In genomic region chrX:40663078-40663740, GRCh38 we compare ENCODE assay signal across 21 cellular contexts. TPM values are rescaled to one million over a fixed set of nuclear protein-coding genes. Genes with fewer than 3 reads are reported as not detected.
A peak's percentile ranks its signal among the peaks of the same experiment; 100 is the strongest.
DNase-seq lines count a peak whose midpoint lies in the region; ATAC-seq and TF ChIP-seq lines count a peak whose summit lies in the region.
"Had no signal": no experiment of that assay in that cellular context is flagged by ENCODE, and none has a peak within 500 bp of the region (broad histone marks: within the 10 kb centered on the region; RNA-seq: fewer than 3 reads in every experiment).

No MANE protein-coding gene starts in this region.

- no peak overlapping the region for H3K4me3 Mint-ChIP-seq in activated T-cell treated with anti-CD3 and anti-CD28 coated beads, Interleukin-2, amount 50 U/mL, for 24 hours
- H3K4me3 Mint-ChIP-seq in neural progenitor cell = no peak overlapping the region
- H3K4me3 Mint-ChIP-seq: mesothelial cell of epicardium had no signal

- H4K20me1 ChIP-seq in neural progenitor cell (ENCODE audit: low read depth) = no peaks in the 10 kb centered on the region

- 65% methylated on average over 3 of the region's 3 CpGs for WGBS in prostate gland
- 88 to 97% (median 92%) methylated on average over 3 of the region's 3 CpGs for WGBS in heart left ventricle, 4 donors

- no peak for TF ChIP-seq CTCF in VCaP (conservative IDR thresholded peaks at IDR 0.05)
- TF ChIP-seq CTCF in prostate gland (IDR thresholded peaks at IDR 0.05) = no peak
- no peak for TF ChIP-seq CTCF in heart left ventricle (IDR thresholded peaks at IDR 0.05)
- TF ChIP-seq CTCF in neural progenitor cell (IDR thresholded peaks at IDR 0.05) = no peak

- H3K9me3 ChIP-seq in prostate gland = no peaks in the 10 kb centered on the region
- H3K9me3 ChIP-seq in heart left ventricle = no peaks in the 10 kb centered on the region
- H3K9me3 ChIP-seq in neural progenitor cell (ENCODE audit: low read depth) = no peaks in the 10 kb centered on the region
- H3K9me3 ChIP-seq: A549; BLaER1 treated with 17β-estradiol and CSF1 and Interleukin-3, amounts not matched to agents 10 nM and 100 nM; vagina had no signal

- H2AFZ ChIP-seq in neural progenitor cell (replicated peaks) = no peak overlapping the region

- H3K79me2 ChIP-seq in neural progenitor cell (ENCODE audit: low read depth) = no peaks in the 10 kb centered on the region

- H3K27me3 ChIP-seq in prostate gland (replicated peaks; ENCODE audit: insufficient read depth) (no peaks in the 10 kb centered on the region), heart left ventricle (peaks cover 0 to 6% (median 0%) of the 10 kb centered on the region in 9 donors), neural progenitor cell (no peaks in the 10 kb centered on the region)
- H3K27me3 ChIP-seq: BLaER1 treated with 17β-estradiol and CSF1 and Interleukin-3, amounts not matched to agents 10 nM and 100 nM; vagina had no signal

- ATAC-seq in GM21390 (IDR thresholded peaks at IDR 0.05; ENCODE audit: unreplicated experiment) = peak; percentile 54
- no peak for ATAC-seq in heart left ventricle
- ATAC-seq: A549, right cardiac atrium had no signal

- peaks cover 5% of the 10 kb centered on the region for H3K27me3 Mint-ChIP-seq in activated T-cell treated with anti-CD3 and anti-CD28 coated beads, Interleukin-2, amount 50 U/mL, for 24 hours
- peaks cover 2% of the 10 kb centered on the region for H3K27me3 Mint-ChIP-seq in neural progenitor cell (ENCODE audit: insufficient read depth, low read depth)

- TF ChIP-seq POLR2A in prostate gland (IDR thresholded peaks at IDR 0.05) (no peak), heart left ventricle (IDR thresholded peaks at IDR 0.05) (no peak)

- H3K4me3 ChIP-seq in prostate gland (no peak overlapping the region), heart left ventricle (no peak overlapping the region), neural progenitor cell (no peak overlapping the region)
- H3K4me3 ChIP-seq: A549; BLaER1 treated with 17β-estradiol and CSF1 and Interleukin-3, amounts not matched to agents 10 nM and 100 nM; vagina had no signal

- H3K9me3 Mint-ChIP-seq in activated T-cell treated with anti-CD3 and anti-CD28 coated beads, Interleukin-2, amount 50 U/mL, for 24 hours = no peaks in the 10 kb centered on the region
- H3K9me3 Mint-ChIP-seq in neural progenitor cell = no peaks in the 10 kb centered on the region

- H3F3A ChIP-seq in neural progenitor cell (ENCODE audit: low read depth) = no peaks in the 10 kb centered on the region

- no peak overlapping the region for H3K4me2 ChIP-seq in neural progenitor cell
- H3K4me2 ChIP-seq: A549; BLaER1 treated with 17β-estradiol and CSF1 and Interleukin-3, amounts not matched to agents 10 nM and 100 nM had no signal

- intact Hi-C loops in prostate gland (cut with DNase I) = no loop called here
- intact Hi-C loops in heart left ventricle (cut with DNase I) = loop anchor here in 4 of 10 donors (5.0 to 10.0 kb wide), 3 partner anchors 52 to 132 kb away; no protein-coding TSS in a partner anchor

- no peak overlapping the region for H3K9ac ChIP-seq in neural progenitor cell
- H3K9ac ChIP-seq: BLaER1 treated with 17β-estradiol and CSF1 and Interleukin-3, amounts not matched to agents 10 nM and 100 nM had no signal

- no peak for DNase-seq in activated T-cell treated with anti-CD3 and anti-CD28 coated beads, Interleukin-2, amount 50 U/mL, for 24 hours
- DNase-seq in activated T-cell treated with anti-CD3 and anti-CD28 coated beads, Interleukin-2, amount 50 U/mL, for 1 hour = no peak
- DNase-seq in prostate gland (ENCODE audit: low spot score) (peak; percentile 20), NCI-H82 treated with DMSO at 0.1 percent for 48 hours (lab: John Stamatoyannopoulos, UW; ENCODE audit: unreplicated experiment) (no peak), heart left ventricle (no peak), neural progenitor cell (ENCODE audit: low spot score) (no peak)
- DNase-seq: activated naive CD4-positive, alpha-beta T cell; hypothalamus; Karpas-422; kidney glomerular epithelial cell; NCI-H1417 treated with DMSO at 0.1 percent for 48 hours; nucleus accumbens; right cardiac atrium; WERI-Rb-1 had no signal

- H3K36me3 ChIP-seq in prostate gland (no peaks in the 10 kb centered on the region), heart left ventricle (peaks cover 0 to 97% (median 73%) of the 10 kb centered on the region in 9 donors), neural progenitor cell (no peaks in the 10 kb centered on the region)

- H3K36me3 Mint-ChIP-seq in activated T-cell treated with anti-CD3 and anti-CD28 coated beads, Interleukin-2, amount 50 U/mL, for 24 hours (ENCODE audit: low read depth) = peaks cover 81% of the 10 kb centered on the region
- peaks cover 14% of the 10 kb centered on the region for H3K36me3 Mint-ChIP-seq in neural progenitor cell

- peak overlapping the region; percentile 81 for H3K27ac Mint-ChIP-seq in activated T-cell treated with anti-CD3 and anti-CD28 coated beads, Interleukin-2, amount 50 U/mL, for 24 hours
- no peak overlapping the region for H3K27ac Mint-ChIP-seq in neural progenitor cell

- H3K27ac ChIP-seq in VCaP (peak overlapping the region; percentile 47), prostate gland (peak overlapping the region; percentile 26 to 46), heart left ventricle (no peak overlapping the region), neural progenitor cell (no peak overlapping the region)
- H3K27ac ChIP-seq: A549; BLaER1 treated with 17β-estradiol and CSF1 and Interleukin-3, amounts not matched to agents 10 nM and 100 nM; vagina; WERI-Rb-1 had no signal

- peaks cover 7% of the 10 kb centered on the region for H3K4me1 Mint-ChIP-seq in activated T-cell treated with anti-CD3 and anti-CD28 coated beads, Interleukin-2, amount 50 U/mL, for 24 hours (ENCODE audit: low read depth)
- H3K4me1 Mint-ChIP-seq in neural progenitor cell = no peaks in the 10 kb centered on the region

- no peaks in the 10 kb centered on the region for H3K4me1 ChIP-seq in prostate gland (replicated peaks)
- H3K4me1 ChIP-seq in heart left ventricle = no peaks in the 10 kb centered on the region
- H3K4me1 ChIP-seq in neural progenitor cell = no peaks in the 10 kb centered on the region
- H3K4me1 ChIP-seq: A549, vagina had no signal

RNA-seq across cellular contexts. Expression of gene CXorf38, which starts 15.8 kb away (rescaled TPM):
- total RNA-seq in prostate gland (10 to 100 TPM; 12.4 to 15.1 TPM), heart left ventricle (10 to 100 TPM in 1 of 9 donors, 1 to 10 TPM in 8; 3.3 to 16.0 (median 6.0) TPM), neural progenitor cell (ENCODE audit: low replicate concordance) (11.5 and 12.7 TPM in 2 replicates)
- polyA plus RNA-seq in heart left ventricle = 1 to 10 TPM; 2.6 to 3.5 TPM

RNA-seq across cellular contexts. Expression of gene MPC1L, which starts 40.0 kb away (rescaled TPM):
- 1 to 10 TPM in 1 of 2 donors, not detected in 1; 2.6 TPM for total RNA-seq in prostate gland
- not detected for total RNA-seq in heart left ventricle
- polyA plus RNA-seq in heart left ventricle = not detected
- not detected in 2 replicates for total RNA-seq in neural progenitor cell (ENCODE audit: low replicate concordance)
- total RNA-seq: mesothelial cell of epicardium, right cardiac atrium, subcutaneous adipose tissue, vagina had no signal
- polyA plus RNA-seq: A549, right cardiac atrium had no signal

Comparison
In these comparisons a context has a peak if more than half of its experiments do, and no peak if none do; other contexts are left out.
1. H3K27ac ChIP-seq: peak in VCaP (single experiment) and prostate gland (2 of 2); none in heart left ventricle (0 of 12) and neural progenitor cell (single experiment).